ENCODE assay signal across 31 cellular contexts in genomic region chrX:121150217-121150616, GRCh38.
"Had no signal": no experiment of that assay in that cellular context is flagged by ENCODE, and none has a peak within 500 bp of the region (broad histone marks: within the 10 kb centered on the region; RNA-seq: fewer than 3 reads in every experiment).

No MANE protein-coding gene starts in this region.

- H3K9me3 Mint-ChIP-seq: dendritic cell treated with granulocyte-macrophage colony-stimulating factor and Interleukin-4, amounts not matched to agents 40 ng/mL and 50 ng/mL, for 4 days; immature natural killer cell; memory B cell; natural killer cell treated with Interleukin-12 subunit alpha and Interleukin-12 subunit beta and Interleukin-15 and Interleukin-18, amount 100 ng/mL, for 72 hours; stimulated activated naive B cell treated with anti-CD40 and anti-IgM and Interleukin-4, amounts not matched to agents 10 μg/mL and 1 μg/mL and 100 μg/mL, for 72 hours; stimulated activated naive CD8-positive, alpha-beta T cell treated with anti-CD3 and anti-CD28 coated beads, Interleukin-15, Interleukin-2, amounts not matched to agents 100 ng/mL and 50 ng/mL, for 24 hours had no signal

- ATAC-seq: esophagus mucosa; gastroesophageal sphincter; heart right ventricle; left colon; lower lobe of right lung; mucosa of descending colon; natural killer cell treated with Interleukin-12 subunit alpha and Interleukin-12 subunit beta and Interleukin-15 and Interleukin-18, amount 100 ng/mL, for 72 hours; right lobe of liver; stimulated activated naive B cell treated with anti-CD40 and anti-IgM and Interleukin-4, amounts not matched to agents 10 μg/mL and 1 μg/mL and 100 μg/mL, for 72 hours had no signal

- H3K36me3 Mint-ChIP-seq: immature natural killer cell; memory B cell; mesothelial cell of epicardium; naive B cell; natural killer cell treated with Interleukin-12 subunit alpha and Interleukin-12 subunit beta and Interleukin-15 and Interleukin-18, amount 100 ng/mL, for 72 hours; stimulated activated naive B cell treated with anti-CD40 and anti-IgM and Interleukin-4, amounts not matched to agents 10 μg/mL and 1 μg/mL and 100 μg/mL, for 72 hours had no signal

- DNase-seq: colonic mucosa; effector CD8-positive, alpha-beta T cell; endodermal cell; foreskin fibroblast; glutamatergic neuron; heart right ventricle; hippocampal formation; immature natural killer cell; islet precursor cell; kidney glomerular epithelial cell; left colon; left ventricle myocardium inferior; lower lobe of right lung; mucosa of descending colon; naive B cell; occipital lobe; ovary; right lobe of liver; small intestine; stimulated activated CD4-positive, alpha-beta T cell treated with anti-CD3 and anti-CD28 coated beads, Interleukin-15, amount 100 ng/mL, for 24 hours; stimulated activated CD4-positive, alpha-beta T cell treated with anti-CD3 and anti-CD28 coated beads, Interleukin-2, amount 100 ng/mL, for 48 hours; stimulated activated naive B cell treated with anti-CD40 and anti-IgM and Interleukin-4, amounts not matched to agents 10 μg/mL and 1 μg/mL and 100 μg/mL, for 72 hours; upper lobe of left lung; uterus had no signal

- H3K27ac Mint-ChIP-seq: dendritic cell treated with granulocyte-macrophage colony-stimulating factor and Interleukin-4, amounts not matched to agents 40 ng/mL and 50 ng/mL, for 4 days; endodermal cell; immature natural killer cell; memory B cell; mesothelial cell of epicardium; natural killer cell treated with Interleukin-12 subunit alpha and Interleukin-12 subunit beta and Interleukin-15 and Interleukin-18, amount 100 ng/mL, for 72 hours; stimulated activated naive B cell treated with anti-CD40 and anti-IgM and Interleukin-4, amounts not matched to agents 10 μg/mL and 1 μg/mL and 100 μg/mL, for 72 hours; stimulated activated naive CD8-positive, alpha-beta T cell treated with anti-CD3 and anti-CD28 coated beads, Interleukin-15, Interleukin-2, amounts not matched to agents 100 ng/mL and 50 ng/mL, for 24 hours had no signal

- FAIRE-seq: small intestine had no signal

- H3K4me3 Mint-ChIP-seq: dendritic cell treated with granulocyte-macrophage colony-stimulating factor and Interleukin-4, amounts not matched to agents 40 ng/mL and 50 ng/mL, for 4 days; endodermal cell; immature natural killer cell; memory B cell; mesothelial cell of epicardium; naive B cell; natural killer cell treated with Interleukin-12 subunit alpha and Interleukin-12 subunit beta and Interleukin-15 and Interleukin-18, amount 100 ng/mL, for 72 hours; stimulated activated naive B cell treated with anti-CD40 and anti-IgM and Interleukin-4, amounts not matched to agents 10 μg/mL and 1 μg/mL and 100 μg/mL, for 72 hours; stimulated activated naive CD8-positive, alpha-beta T cell treated with anti-CD3 and anti-CD28 coated beads, Interleukin-15, Interleukin-2, amounts not matched to agents 100 ng/mL and 50 ng/mL, for 24 hours had no signal

- H3K27me3 Mint-ChIP-seq: dendritic cell treated with granulocyte-macrophage colony-stimulating factor and Interleukin-4, amounts not matched to agents 40 ng/mL and 50 ng/mL, for 4 days; memory B cell; stimulated activated naive CD8-positive, alpha-beta T cell treated with anti-CD3 and anti-CD28 coated beads, Interleukin-15, Interleukin-2, amounts not matched to agents 100 ng/mL and 50 ng/mL, for 24 hours had no signal

- H3K4me1 Mint-ChIP-seq: immature natural killer cell; memory B cell; mesothelial cell of epicardium; naive B cell; stimulated activated naive B cell treated with anti-CD40 and anti-IgM and Interleukin-4, amounts not matched to agents 10 μg/mL and 1 μg/mL and 100 μg/mL, for 72 hours had no signal
